Comparison of ENCODE assay signal across 8 cellular contexts in the genomic region with DNA sequence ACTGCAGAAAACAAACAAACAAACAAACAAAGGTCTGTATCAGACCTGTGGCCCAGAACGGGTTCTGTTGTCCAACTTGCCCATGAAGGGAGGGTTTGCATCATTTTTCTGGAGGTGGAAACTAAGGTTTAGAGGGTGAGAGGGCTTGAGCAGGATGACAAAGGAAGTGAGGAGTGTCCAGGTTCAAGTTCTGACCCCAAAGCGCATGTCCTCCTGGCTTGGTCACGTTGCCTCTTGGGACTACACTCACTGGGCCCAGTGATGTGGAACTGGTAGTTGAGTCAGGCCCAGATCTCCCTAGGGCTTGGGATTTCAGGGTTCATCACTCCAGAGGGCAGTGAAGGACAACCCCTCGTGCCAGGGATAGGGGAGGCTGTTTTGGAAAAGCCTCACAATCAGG. TPM values are rescaled to one million over a fixed set of nuclear protein-coding genes. Genes with fewer than 3 reads are reported as not detected.
DNase-seq lines count a peak whose midpoint lies in the region; ATAC-seq, FAIRE-seq and TF ChIP-seq lines count a peak whose summit lies in the region.

No MANE protein-coding gene starts in this region.

- CTCF ChIA-PET in SK-N-SH (lab: Yijun Ruan, JAX): interaction anchor here (1.0 to 5.2 kb wide), 4 partner anchors 12 to 154 kb away, joined by 3 to 32 read pairs (median 8); a partner anchor contains a TSS

- peaks cover 3% of the 10 kb centered on the region for H3K9me1 ChIP-seq in keratinocyte (ENCODE audit: control insufficient read depth, extremely low read depth, insufficient read depth, low read length)

- peaks cover 6% of the 10 kb centered on the region; the same call in 1 of the 2 replicates for H3K79me2 ChIP-seq in SK-N-SH (ENCODE audit: insufficient read depth)
- H3K79me2 ChIP-seq in keratinocyte (ENCODE audit: control insufficient read depth, insufficient read depth, low read length): peaks cover 64% of the 10 kb centered on the region

- H3K4me3 ChIP-seq in SK-N-SH (ENCODE audit: low read depth in 2 of 2, low read length in 1 of 2) (peak overlapping the region in 1 of 2 experiments; percentile 79; a peak in 1 of 4 replicates), keratinocyte (ENCODE audit: control insufficient read depth in 2 of 3, extremely low read depth in 1 of 3, insufficient read depth in 2 of 3, low read depth in 1 of 3, low read length in 3 of 3) (peak overlapping the region; percentile 67 to 90 (median 78)), stomach smooth muscle (ENCODE audit: low read length in 2 of 2) (peak overlapping the region; percentile 54 to 90)

- H4K20me1 ChIP-seq in SK-N-SH (ENCODE audit: insufficient read depth) (no peaks in the 10 kb centered on the region), keratinocyte (ENCODE audit: control insufficient read depth, extremely low read depth, insufficient read depth, low read length) (peaks cover 29% of the 10 kb centered on the region)

- dilution Hi-C loops in keratinocyte (cut with MboI; ENCODE audit: extremely low pct_ligation_motif_present, low sequenced_read_pairs): no loop called here

- intact Hi-C loops in activated T-helper 2 cell treated with anti-CD3 and anti-CD28 coated beads, Interferon-gamma antibody, Interleukin-2, Interleukin-4, amounts not matched to agents 10 μg/mL and 5 μg/mL and 100 μg/mL, durations not matched to agents 14 hours and 24 hours and 36 hours (cut with micrococcal nuclease): no loop called here

- H3K4me1 Mint-ChIP-seq in activated T-helper 2 cell treated with anti-CD3 and anti-CD28 coated beads, Interferon-gamma antibody, Interleukin-2, Interleukin-4, amounts not matched to agents 10 μg/mL and 5 μg/mL and 100 μg/mL, durations not matched to agents 14 hours and 24 hours and 36 hours (ENCODE audit: low read depth): peaks cover 59% of the 10 kb centered on the region

- H3K27me3 ChIP-seq in SK-N-SH (ENCODE audit: insufficient read depth): no peaks in the 10 kb centered on the region
- H3K27me3 ChIP-seq in keratinocyte (ENCODE audit: control insufficient read depth, extremely low read depth, insufficient read depth, low read length): no peaks in the 10 kb centered on the region
- no peaks in the 10 kb centered on the region for H3K27me3 ChIP-seq in stomach smooth muscle (ENCODE audit: control insufficient read depth in 1 of 2, insufficient read depth in 2 of 2, low read length in 2 of 2)

- TF ChIP-seq CTCF in SK-N-SH (IDR thresholded peaks at IDR 0.05) (no peak), keratinocyte (optimal IDR thresholded peaks at IDR 0.05 in 1 of 3, IDR thresholded peaks at IDR 0.05 in 1 of 3, conservative IDR thresholded peaks at IDR 0.05 in 1 of 3; ENCODE audit: extremely low read depth in 1 of 3, insufficient read depth in 2 of 3, low read length in 3 of 3) (no peak)

- DNase-seq in SK-N-SH (no peak), keratinocyte (ENCODE audit: low read depth, low spot score) (no peak), DMS153 treated with DMSO at 0.1 percent for 48 hours (lab: John Stamatoyannopoulos, UW; ENCODE audit: unreplicated experiment) (no peak), COR-L47 (lab: John Stamatoyannopoulos, UW) (no peak)
- no peak for DNase-seq in activated T-helper 2 cell treated with anti-CD3 and anti-CD28 coated beads, Interferon-gamma antibody, Interleukin-2, Interleukin-4, amounts not matched to agents 10 μg/mL and 5 μg/mL and 100 μg/mL, durations not matched to agents 14 hours and 24 hours and 36 hours (ENCODE audit: low spot score)
- DNase-seq in activated CD4-positive, CD25-positive, alpha-beta regulatory T cell (lab: John Stamatoyannopoulos, UW): no peak

- H3K9me3 Mint-ChIP-seq in activated T-helper 2 cell treated with anti-CD3 and anti-CD28 coated beads, Interferon-gamma antibody, Interleukin-2, Interleukin-4, amounts not matched to agents 10 μg/mL and 5 μg/mL and 100 μg/mL, durations not matched to agents 14 hours and 24 hours and 36 hours: no peaks in the 10 kb centered on the region

- 0 out of 2 replicates have a peak overlapping the region, but pooled peaks have one; percentile 94 for H3K4me2 ChIP-seq in SK-N-SH
- peak overlapping the region; percentile 87 for H3K4me2 ChIP-seq in keratinocyte (ENCODE audit: control insufficient read depth, extremely low read depth, insufficient read depth, low read depth, low read length)

- ATAC-seq in SK-N-SH treated with all-trans-retinoic acid at 6 μM for 48 hours: no peak

- no peak overlapping the region for H2AFZ ChIP-seq in SK-N-SH (ENCODE audit: low read depth)
- no peak overlapping the region for H2AFZ ChIP-seq in keratinocyte (ENCODE audit: control insufficient read depth, low read length)

- no peak for TF ChIP-seq EP300 in SK-N-SH (IDR thresholded peaks at IDR 0.05; ENCODE audit: borderline replicate concordance in 1 of 2, low read depth in 1 of 2, low read length in 1 of 2)

- peak overlapping the region; percentile 92 for H3K27ac Mint-ChIP-seq in activated T-helper 2 cell treated with anti-CD3 and anti-CD28 coated beads, Interferon-gamma antibody, Interleukin-2, Interleukin-4, amounts not matched to agents 10 μg/mL and 5 μg/mL and 100 μg/mL, durations not matched to agents 14 hours and 24 hours and 36 hours

- peaks cover 42% of the 10 kb centered on the region for H3K36me3 Mint-ChIP-seq in activated T-helper 2 cell treated with anti-CD3 and anti-CD28 coated beads, Interferon-gamma antibody, Interleukin-2, Interleukin-4, amounts not matched to agents 10 μg/mL and 5 μg/mL and 100 μg/mL, durations not matched to agents 14 hours and 24 hours and 36 hours (ENCODE audit: low read depth)

- POLR2A ChIA-PET in SK-N-SH (lab: Yijun Ruan, JAX): interaction anchor here (2.2 kb wide), 1 partner anchor 15 kb away, joined by 7 read pairs; no protein-coding TSS in a partner anchor

- no peaks in the 10 kb centered on the region for H3K9me2 ChIP-seq in SK-N-SH

- H3K36me3 ChIP-seq in SK-N-SH (replicated peaks in 1 of 2; ENCODE audit: control insufficient read depth in 1 of 2, insufficient read depth in 2 of 2, low read length in 1 of 2) (no peaks in the 10 kb centered on the region), keratinocyte (ENCODE audit: control insufficient read depth in 2 of 2, extremely low read depth in 1 of 2, insufficient read depth in 2 of 2, low read length in 2 of 2) (peaks cover 14 to 37% of the 10 kb centered on the region in 2 experiments), stomach smooth muscle (ENCODE audit: control insufficient read depth in 2 of 2, insufficient read depth in 2 of 2, low read length in 2 of 2) (peaks cover 0 to 2% of the 10 kb centered on the region in 2 donors)

- H3K4me1 ChIP-seq in SK-N-SH (ENCODE audit: control insufficient read depth in 1 of 2, insufficient read depth in 2 of 2, low read depth in 1 of 2, low read length in 1 of 2) (peaks cover 22 to 62% of the 10 kb centered on the region in 2 experiments; a peak in 2 of 4 replicates), keratinocyte (ENCODE audit: control insufficient read depth, extremely low read depth, insufficient read depth, low read length) (peaks cover 54% of the 10 kb centered on the region), stomach smooth muscle (ENCODE audit: control insufficient read depth, insufficient read depth, low read length) (peaks cover 62% of the 10 kb centered on the region)

- WGBS in SK-N-SH (ENCODE audit: low lambda C conversion rate): 91% methylated on average over 3 of the region's 4 CpGs

- H3F3A ChIP-seq in SK-N-SH (replicated peaks; ENCODE audit: insufficient read depth): peaks cover 10% of the 10 kb centered on the region

- H3K27me3 Mint-ChIP-seq in activated T-helper 2 cell treated with anti-CD3 and anti-CD28 coated beads, Interferon-gamma antibody, Interleukin-2, Interleukin-4, amounts not matched to agents 10 μg/mL and 5 μg/mL and 100 μg/mL, durations not matched to agents 14 hours and 24 hours and 36 hours (ENCODE audit: low read depth): no peaks in the 10 kb centered on the region

- H3K9me3 ChIP-seq in SK-N-SH (no peaks in the 10 kb centered on the region), keratinocyte (ENCODE audit: control insufficient read depth, low read depth, low read length) (no peaks in the 10 kb centered on the region), stomach smooth muscle (ENCODE audit: control insufficient read depth in 2 of 2, low read length in 2 of 2) (no peaks in the 10 kb centered on the region)

- TF ChIP-seq RAD21 in SK-N-SH (IDR thresholded peaks at IDR 0.05; ENCODE audit: low read length): no peak

- no peak overlapping the region for H3K9ac ChIP-seq in SK-N-SH
- peak overlapping the region; percentile 96 for H3K9ac ChIP-seq in keratinocyte (ENCODE audit: control insufficient read depth, extremely low read depth, insufficient read depth, low read length)
- no peak overlapping the region for H3K9ac ChIP-seq in stomach smooth muscle (ENCODE audit: low read length in 2 of 2)

- H3K4me3 Mint-ChIP-seq in activated T-helper 2 cell treated with anti-CD3 and anti-CD28 coated beads, Interferon-gamma antibody, Interleukin-2, Interleukin-4, amounts not matched to agents 10 μg/mL and 5 μg/mL and 100 μg/mL, durations not matched to agents 14 hours and 24 hours and 36 hours (ENCODE audit: low read depth): peak overlapping the region; percentile 95

- FAIRE-seq in keratinocyte (lab: Jason Lieb, UNC): no peak

- H3K27ac ChIP-seq in SK-N-SH (ENCODE audit: low read depth in 2 of 2, low read length in 1 of 2): peak overlapping the region in 1 of 2 experiments; percentile 95; a peak in 1 of 4 replicates
- H3K27ac ChIP-seq in keratinocyte (ENCODE audit: control insufficient read depth, insufficient read depth, low read length): peak overlapping the region; percentile 98
- peak overlapping the region; percentile 96 for H3K27ac ChIP-seq in stomach smooth muscle (ENCODE audit: low read length)

TF ChIP-seq in SK-N-SH, 30 proteins besides CTCF, POLR2A, EP300 and RAD21 (continues in another document):
- no peak for TF ChIP-seq TEAD4 (IDR thresholded peaks at IDR 0.05; ENCODE audit: borderline replicate concordance, insufficient read depth)

TF ChIP-seq in SK-N-SH treated with all-trans-retinoic acid at 6 μM for 48 hours, 23 proteins besides CTCF, POLR2A, EP300 and RAD21 (continues in another document):
- TF ChIP-seq CSDC2 (CRISPR knock-in tag; IDR thresholded peaks at IDR 0.05): no peak
- no peak for TF ChIP-seq ESRRG (CRISPR knock-in tag; IDR thresholded peaks at IDR 0.05)

RNA-seq across cellular contexts. Expression of a gene that starts 1.8 kb away (rescaled TPM):
- 15.9 and 20.4 TPM in 2 replicates for polyA plus RNA-seq in SK-N-SH (2012; rRNA removed)
- polyA plus RNA-seq in SK-N-SH (2012; cell fraction: cytosol; rRNA removed): 5.3 and 8.6 TPM in 2 replicates
- 92.2 and 140 TPM in 2 replicates for polyA plus RNA-seq in SK-N-SH (2012; cell fraction: nucleus; rRNA removed)
- 166 and 175 TPM in 2 replicates for total RNA-seq in activated T-helper 2 cell treated with anti-CD3 and anti-CD28 coated beads, Interferon-gamma antibody, Interleukin-2, Interleukin-4, amounts not matched to agents 10 μg/mL and 5 μg/mL and 100 μg/mL, durations not matched to agents 14 hours and 24 hours and 36 hours
- 51.7 to 62.3 TPM (median 59.8 TPM) in 3 replicates for polyA plus RNA-seq in keratinocyte
- polyA plus RNA-seq in keratinocyte (2011; ENCODE audit: low read depth): 141 TPM
- polyA plus RNA-seq in keratinocyte (2011; cell fraction: cytosol; rRNA removed): 13.1 and 22.9 TPM in 2 replicates
- 193 and 230 TPM in 2 replicates for polyA plus RNA-seq in keratinocyte (2011; cell fraction: nucleus; rRNA removed)
- polyA plus RNA-seq in keratinocyte (2012; ENCODE audit: low replicate concordance): 58.4 and 115 TPM in 2 replicates
- 92.2 to 212 TPM (median 99.5 TPM) in 3 replicates for polyA minus RNA-seq in keratinocyte
- polyA minus RNA-seq in keratinocyte (2011; cell fraction: cytosol; rRNA and poly(A)+ RNA removed): 158 TPM
- polyA minus RNA-seq in keratinocyte (2011; cell fraction: nucleus; rRNA and poly(A)+ RNA removed): 274 and 384 TPM in 2 replicates
